ENCODE assay signal across 16 cellular contexts in the genomic region with DNA sequence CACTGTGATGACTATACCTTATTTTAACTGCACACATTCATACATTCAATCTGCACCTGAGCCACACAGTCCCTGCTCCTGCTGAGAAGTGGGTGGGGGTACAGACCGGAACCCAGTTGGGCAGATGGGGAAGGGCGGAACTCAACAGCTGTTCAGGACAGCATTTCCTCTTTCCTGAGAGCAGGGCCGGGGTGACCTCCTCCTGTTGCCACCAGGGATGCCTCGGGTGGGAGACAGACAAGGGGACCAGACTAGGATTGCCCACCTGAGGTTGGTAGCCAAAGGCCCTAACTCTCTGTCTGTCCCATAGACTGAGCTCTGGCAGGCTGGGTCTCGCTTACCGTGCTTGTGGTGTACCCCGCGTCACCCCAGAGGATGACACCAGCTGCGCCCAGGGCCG. TPM values are rescaled to one million over a fixed set of nuclear protein-coding genes. Genes with fewer than 3 reads are reported as not detected.
DNase-seq lines count a peak whose midpoint lies in the region; ATAC-seq and TF ChIP-seq lines count a peak whose summit lies in the region.
"Had no signal": no experiment of that assay in that cellular context is flagged by ENCODE, and none has a peak within 500 bp of the region (broad histone marks: within the 10 kb centered on the region; RNA-seq: fewer than 3 reads in every experiment).

No MANE protein-coding gene starts in this region.

- H3K27ac Mint-ChIP-seq in T-helper 1 cell treated with Interleukin-12 subunit alpha and Interleukin-12 subunit beta and Interleukin-4 antibody, amounts not matched to agents 30 μg/mL and 1 μg/mL, for 36 hours, result no peak overlapping the region
- H3K27ac Mint-ChIP-seq in activated T-helper 1 cell treated with anti-CD3 and anti-CD28 coated beads, Interleukin-12 subunit alpha, Interleukin-12 subunit beta, Interleukin-2, Interleukin-4 antibody, amounts not matched to agents 30 ng/mL and 10 ng/mL and 1 ng/mL, durations not matched to agents 14 hours and 24 hours and 36 hours, result no peak overlapping the region
- no peak overlapping the region for H3K27ac Mint-ChIP-seq in activated CD8-positive, alpha-beta T cell treated with anti-CD3 and anti-CD28 coated beads for 36 hours

- CTCF ChIA-PET in activated CD8-positive, alpha-beta T cell treated with anti-CD3 and anti-CD28 coated beads for 36 hours (lab: Charles Lee), result interaction anchor here (1.7 to 3.4 kb wide), 4 partner anchors 9 to 124 kb away, joined by 5 to 10 read pairs (median 8); a partner anchor contains a TSS

- DNase-seq in T-helper 1 cell (no peak), left lung (no peak), GF-D8 (lab: John Stamatoyannopoulos, UW) (no peak)
- no peak for DNase-seq in activated T-helper 1 cell treated with anti-CD3 and anti-CD28 coated beads, Interleukin-12 subunit alpha, Interleukin-12 subunit beta, Interleukin-2, Interleukin-4 antibody, amounts not matched to agents 30 ng/mL and 10 ng/mL and 1 ng/mL, durations not matched to agents 14 hours and 24 hours and 36 hours (ENCODE audit: low spot score)
- no peak for DNase-seq in activated CD8-positive, alpha-beta T cell treated with anti-CD3 and anti-CD28 coated beads for 36 hours
- DNase-seq: activated CD8-positive, alpha-beta memory T cell treated with anti-CD3 and anti-CD28 coated beads, Interleukin-2, amount 50 U/mL, for 48 hours; H7; NCI-H187; NK-92 treated with Interleukin-12 subunit alpha and Interleukin-12 subunit beta, amount 100 ng/mL, for 24 hours; nucleus accumbens; stimulated activated naive CD4-positive, alpha-beta T cell had no signal

- H3K36me3 ChIP-seq in left lung, result peaks cover 0 to 38% of the 10 kb centered on the region in 2 donors

- H3K4me1 Mint-ChIP-seq in T-helper 1 cell treated with Interleukin-12 subunit alpha and Interleukin-12 subunit beta and Interleukin-4 antibody, amounts not matched to agents 30 μg/mL and 1 μg/mL, for 36 hours (ENCODE audit: low read depth), result peaks cover 32% of the 10 kb centered on the region
- H3K4me1 Mint-ChIP-seq in activated T-helper 1 cell treated with anti-CD3 and anti-CD28 coated beads, Interleukin-12 subunit alpha, Interleukin-12 subunit beta, Interleukin-2, Interleukin-4 antibody, amounts not matched to agents 30 ng/mL and 10 ng/mL and 1 ng/mL, durations not matched to agents 14 hours and 24 hours and 36 hours (ENCODE audit: low read depth), result peaks cover 29% of the 10 kb centered on the region
- H3K4me1 Mint-ChIP-seq in activated CD8-positive, alpha-beta T cell treated with anti-CD3 and anti-CD28 coated beads for 36 hours (ENCODE audit: low read depth), result peaks cover 37% of the 10 kb centered on the region

- H3K4me3 Mint-ChIP-seq in T-helper 1 cell treated with Interleukin-12 subunit alpha and Interleukin-12 subunit beta and Interleukin-4 antibody, amounts not matched to agents 30 μg/mL and 1 μg/mL, for 36 hours, result peak overlapping the region; percentile 31
- H3K4me3 Mint-ChIP-seq in activated T-helper 1 cell treated with anti-CD3 and anti-CD28 coated beads, Interleukin-12 subunit alpha, Interleukin-12 subunit beta, Interleukin-2, Interleukin-4 antibody, amounts not matched to agents 30 ng/mL and 10 ng/mL and 1 ng/mL, durations not matched to agents 14 hours and 24 hours and 36 hours, result peak overlapping the region; percentile 57
- no peak overlapping the region for H3K4me3 Mint-ChIP-seq in activated CD8-positive, alpha-beta T cell treated with anti-CD3 and anti-CD28 coated beads for 36 hours

- H3K27me3 ChIP-seq in left lung, result no peaks in the 10 kb centered on the region

- intact Hi-C loops in activated T-helper 1 cell treated with anti-CD3 and anti-CD28 coated beads, Interleukin-12 subunit alpha, Interleukin-12 subunit beta, Interleukin-2, Interleukin-4 antibody, amounts not matched to agents 30 ng/mL and 10 ng/mL and 1 ng/mL, durations not matched to agents 14 hours and 24 hours and 36 hours (cut with micrococcal nuclease), result no loop called here
- intact Hi-C loops in left lung (cut with DNase I), result no loop called here
- intact Hi-C loops in activated CD8-positive, alpha-beta T cell treated with anti-CD3 and anti-CD28 coated beads for 36 hours (cut with micrococcal nuclease), result no loop called here

- H3K27ac ChIP-seq in left lung (peak overlapping the region; percentile 71 to 83), skin epidermis (peak overlapping the region in 15 of 21 experiments; percentile 1 to 98 (median 83))
- H3K27ac ChIP-seq: 22Rv1 had no signal

- H3K4me1 ChIP-seq in left lung, result peaks cover 45 to 89% of the 10 kb centered on the region in 2 donors

- POLR2A ChIA-PET in activated CD8-positive, alpha-beta T cell treated with anti-CD3 and anti-CD28 coated beads for 36 hours (lab: Charles Lee), result interaction anchor here (0.6 to 13.4 kb wide), 7 partner anchors 9 to 453 kb away, joined by 3 to 126 read pairs (median 3); a partner anchor contains a TSS

- H3K9me3 Mint-ChIP-seq in T-helper 1 cell treated with Interleukin-12 subunit alpha and Interleukin-12 subunit beta and Interleukin-4 antibody, amounts not matched to agents 30 μg/mL and 1 μg/mL, for 36 hours, result no peaks in the 10 kb centered on the region
- no peaks in the 10 kb centered on the region for H3K9me3 Mint-ChIP-seq in activated T-helper 1 cell treated with anti-CD3 and anti-CD28 coated beads, Interleukin-12 subunit alpha, Interleukin-12 subunit beta, Interleukin-2, Interleukin-4 antibody, amounts not matched to agents 30 ng/mL and 10 ng/mL and 1 ng/mL, durations not matched to agents 14 hours and 24 hours and 36 hours
- no peaks in the 10 kb centered on the region for H3K9me3 Mint-ChIP-seq in activated CD8-positive, alpha-beta T cell treated with anti-CD3 and anti-CD28 coated beads for 36 hours

- H3K27me3 Mint-ChIP-seq in T-helper 1 cell treated with Interleukin-12 subunit alpha and Interleukin-12 subunit beta and Interleukin-4 antibody, amounts not matched to agents 30 μg/mL and 1 μg/mL, for 36 hours (ENCODE audit: low read depth), result no peaks in the 10 kb centered on the region
- H3K27me3 Mint-ChIP-seq in activated T-helper 1 cell treated with anti-CD3 and anti-CD28 coated beads, Interleukin-12 subunit alpha, Interleukin-12 subunit beta, Interleukin-2, Interleukin-4 antibody, amounts not matched to agents 30 ng/mL and 10 ng/mL and 1 ng/mL, durations not matched to agents 14 hours and 24 hours and 36 hours (ENCODE audit: insufficient read depth), result no peaks in the 10 kb centered on the region
- H3K27me3 Mint-ChIP-seq in activated CD8-positive, alpha-beta T cell treated with anti-CD3 and anti-CD28 coated beads for 36 hours, result no peaks in the 10 kb centered on the region

- H3K4me3 ChIP-seq in left lung, result peak overlapping the region in 1 of 2 donors; percentile 91
- H3K4me3 ChIP-seq in skin epidermis, result no peak overlapping the region

- H3K36me3 Mint-ChIP-seq in T-helper 1 cell treated with Interleukin-12 subunit alpha and Interleukin-12 subunit beta and Interleukin-4 antibody, amounts not matched to agents 30 μg/mL and 1 μg/mL, for 36 hours (ENCODE audit: low read depth), result peaks cover 7% of the 10 kb centered on the region
- peaks cover 19% of the 10 kb centered on the region for H3K36me3 Mint-ChIP-seq in activated T-helper 1 cell treated with anti-CD3 and anti-CD28 coated beads, Interleukin-12 subunit alpha, Interleukin-12 subunit beta, Interleukin-2, Interleukin-4 antibody, amounts not matched to agents 30 ng/mL and 10 ng/mL and 1 ng/mL, durations not matched to agents 14 hours and 24 hours and 36 hours (ENCODE audit: low read depth)
- peaks cover 1% of the 10 kb centered on the region for H3K36me3 Mint-ChIP-seq in activated CD8-positive, alpha-beta T cell treated with anti-CD3 and anti-CD28 coated beads for 36 hours (ENCODE audit: low read depth)

- H3K9me3 ChIP-seq in left lung, result no peaks in the 10 kb centered on the region

- TF ChIP-seq CTCF in left lung (IDR thresholded peaks at IDR 0.05), result no peak
- TF ChIP-seq CTCF in activated CD8-positive, alpha-beta T cell treated with anti-CD3 and anti-CD28 coated beads for 36 hours (IDR thresholded peaks at IDR 0.05), result no peak

- ATAC-seq in left lung (no peak), GM18870 (IDR thresholded peaks at IDR 0.05; ENCODE audit: unreplicated experiment) (no peak)
- no peak for ATAC-seq in activated CD8-positive, alpha-beta T cell treated with anti-CD3 and anti-CD28 coated beads for 36 hours
- ATAC-seq: esophagus mucosa had no signal

RNA-seq across cellular contexts. Expression of a gene that starts 3.9 kb away (rescaled TPM):
- 15.5 and 16.1 TPM in 2 replicates for total RNA-seq in activated T-helper 1 cell treated with anti-CD3 and anti-CD28 coated beads, Interleukin-12 subunit alpha, Interleukin-12 subunit beta, Interleukin-2, Interleukin-4 antibody, amounts not matched to agents 30 ng/mL and 10 ng/mL and 1 ng/mL, durations not matched to agents 14 hours and 24 hours and 36 hours
- total RNA-seq in left lung, result 100 to 1,000 TPM; 119 to 171 TPM
- 1 to 10 TPM; 3.9 to 4.1 TPM for total RNA-seq in activated CD8-positive, alpha-beta T cell treated with anti-CD3 and anti-CD28 coated beads for 36 hours

RNA-seq across cellular contexts. Expression of a gene that starts 9.4 kb away (rescaled TPM):
- total RNA-seq in activated T-helper 1 cell treated with anti-CD3 and anti-CD28 coated beads, Interleukin-12 subunit alpha, Interleukin-12 subunit beta, Interleukin-2, Interleukin-4 antibody, amounts not matched to agents 30 ng/mL and 10 ng/mL and 1 ng/mL, durations not matched to agents 14 hours and 24 hours and 36 hours, result 27.9 and 29.9 TPM in 2 replicates
- 10 to 100 TPM; 27.8 to 29.6 TPM for total RNA-seq in left lung
- 10 to 100 TPM; 16.7 to 19.5 TPM for total RNA-seq in activated CD8-positive, alpha-beta T cell treated with anti-CD3 and anti-CD28 coated beads for 36 hours

RNA-seq across cellular contexts. Expression of a gene that starts 15.2 kb away (rescaled TPM):
- total RNA-seq in activated T-helper 1 cell treated with anti-CD3 and anti-CD28 coated beads, Interleukin-12 subunit alpha, Interleukin-12 subunit beta, Interleukin-2, Interleukin-4 antibody, amounts not matched to agents 30 ng/mL and 10 ng/mL and 1 ng/mL, durations not matched to agents 14 hours and 24 hours and 36 hours, result 0.12 and 0.36 TPM in 2 replicates
- 10 to 100 TPM; 37.5 to 41.3 TPM for total RNA-seq in left lung
- not detected for total RNA-seq in activated CD8-positive, alpha-beta T cell treated with anti-CD3 and anti-CD28 coated beads for 36 hours

RNA-seq across cellular contexts. Expression of a gene that starts 19.4 kb away (rescaled TPM):
- total RNA-seq in activated T-helper 1 cell treated with anti-CD3 and anti-CD28 coated beads, Interleukin-12 subunit alpha, Interleukin-12 subunit beta, Interleukin-2, Interleukin-4 antibody, amounts not matched to agents 30 ng/mL and 10 ng/mL and 1 ng/mL, durations not matched to agents 14 hours and 24 hours and 36 hours, result 7.9 and 8.0 TPM in 2 replicates
- total RNA-seq in left lung, result 1 to 10 TPM; 4.5 to 4.6 TPM
- 1 to 10 TPM; 3.3 to 4.1 TPM for total RNA-seq in activated CD8-positive, alpha-beta T cell treated with anti-CD3 and anti-CD28 coated beads for 36 hours

RNA-seq across cellular contexts. Expression of a gene that starts 19.4 kb away (rescaled TPM):
- 18.1 and 19.6 TPM in 2 replicates for total RNA-seq in activated T-helper 1 cell treated with anti-CD3 and anti-CD28 coated beads, Interleukin-12 subunit alpha, Interleukin-12 subunit beta, Interleukin-2, Interleukin-4 antibody, amounts not matched to agents 30 ng/mL and 10 ng/mL and 1 ng/mL, durations not matched to agents 14 hours and 24 hours and 36 hours
- 10 to 100 TPM in 1 of 2 donors, 1 to 10 TPM in 1; 9.5 to 10.9 TPM for total RNA-seq in left lung
- 10 to 100 TPM; 23.2 to 23.4 TPM for total RNA-seq in activated CD8-positive, alpha-beta T cell treated with anti-CD3 and anti-CD28 coated beads for 36 hours

Comparison
In these comparisons a context has a peak if more than half of its experiments do, and no peak if none do; other contexts are left out.
1. RNA of a gene that starts 15.2 kb away (total RNA-seq): 37.5 to 41.3 TPM in left lung; 0.12 to 0.36 TPM in activated T-helper 1 cell treated with anti-CD3 and anti-CD28 coated beads, Interleukin-12 subunit alpha, Interleukin-12 subunit beta, Interleukin-2, Interleukin-4 antibody, amounts not matched to agents 30 ng/mL and 10 ng/mL and 1 ng/mL, durations not matched to agents 14 hours and 24 hours and 36 hours and not detected in activated CD8-positive, alpha-beta T cell treated with anti-CD3 and anti-CD28 coated beads for 36 hours; every median in the first group is over 10 times any median in the second.